ENCODE assay signal across 14 cellular contexts in genomic region chr5:33369470-33370134, GRCh38.
DNase-seq lines count a peak whose midpoint lies in the region; ATAC-seq, FAIRE-seq and TF ChIP-seq lines count a peak whose summit lies in the region.
"Had no signal": no experiment of that assay in that cellular context is flagged by ENCODE, and none has a peak within 500 bp of the region (broad histone marks: within the 10 kb centered on the region; RNA-seq: fewer than 3 reads in every experiment).

No MANE protein-coding gene starts in this region.

- H3K36me3 Mint-ChIP-seq in mesothelial cell of epicardium, result no peaks in the 10 kb centered on the region
- H3K36me3 Mint-ChIP-seq: activated naive CD8-positive, alpha-beta T cell treated with anti-CD3 and anti-CD28 coated beads, Interleukin-2, amount 10 ng/mL, durations not matched to agents 7 days and 5 days; WTC11 had no signal

- CTCF ChIA-PET in PC-3 (lab: Charles Lee), result no interaction called here
- CTCF ChIA-PET in endothelial cell of umbilical vein (lab: Charles Lee), result interaction anchor here (0.6 to 1.8 kb wide), 4 partner anchors 8 to 70 kb away, joined by 3 to 5 read pairs (median 4); no protein-coding TSS in a partner anchor

- H3K9ac ChIP-seq in BLaER1 treated with 17β-estradiol and CSF1 and Interleukin-3, amounts not matched to agents 10 nM and 100 nM, result no peak overlapping the region
- H3K9ac ChIP-seq in PC-3 (ENCODE audit: low read length) (peak overlapping the region; percentile 64), endothelial cell of umbilical vein (replicated peaks; ENCODE audit: extremely low read depth, insufficient read depth, low read length) (peak overlapping the region; percentile 45)

- H2AFZ ChIP-seq in PC-3 (ENCODE audit: low read length) (no peak overlapping the region), endothelial cell of umbilical vein (ENCODE audit: low read depth, low read length) (no peak overlapping the region)

- H3K27ac Mint-ChIP-seq in mesothelial cell of epicardium, result no peak overlapping the region
- H3K27ac Mint-ChIP-seq: activated naive CD8-positive, alpha-beta T cell treated with anti-CD3 and anti-CD28 coated beads, Interleukin-2, amount 10 ng/mL, durations not matched to agents 7 days and 5 days; nephron; WTC11 had no signal

- peaks cover 35 to 70% (median 56%) of the 10 kb centered on the region in 10 experiments for H3K4me1 ChIP-seq in BLaER1 treated with 17β-estradiol and CSF1 and Interleukin-3, amounts not matched to agents 10 nM and 100 nM
- H3K4me1 ChIP-seq in PC-3 (ENCODE audit: insufficient read depth, low read length) (peaks cover 16% of the 10 kb centered on the region), endothelial cell of umbilical vein (ENCODE audit: control insufficient read depth, extremely low read depth, insufficient read depth, low read length) (peaks cover 22% of the 10 kb centered on the region)
- H3K4me1 ChIP-seq: uterus had no signal

- H3K79me2 ChIP-seq in PC-3 (ENCODE audit: low read length) (no peaks in the 10 kb centered on the region), endothelial cell of umbilical vein (ENCODE audit: control insufficient read depth, insufficient read depth, low read length) (no peaks in the 10 kb centered on the region)

- BruUV-seq in PC-3 (replicated peaks; lab: Mats Ljungman, UMichigan), result no TSS peak
- no TSS peak for BruUV-seq in endothelial cell of umbilical vein (replicated peaks; lab: Mats Ljungman, UMichigan)

- peaks cover 0 to 46% (median 32%) of the 10 kb centered on the region in 11 experiments; a peak in 14 of 22 replicates for H3K9me3 ChIP-seq in BLaER1 treated with 17β-estradiol and CSF1 and Interleukin-3, amounts not matched to agents 10 nM and 100 nM (replicated peaks in 1 of 11)
- H3K9me3 ChIP-seq in PC-3 (ENCODE audit: low read length) (no peaks in the 10 kb centered on the region), endothelial cell of umbilical vein (replicated peaks; ENCODE audit: control insufficient read depth, insufficient read depth, low read length) (no peaks in the 10 kb centered on the region)
- H3K9me3 ChIP-seq: uterus had no signal

- no peak overlapping the region for H3K4me3 Mint-ChIP-seq in mesothelial cell of epicardium
- H3K4me3 Mint-ChIP-seq: activated naive CD8-positive, alpha-beta T cell treated with anti-CD3 and anti-CD28 coated beads, Interleukin-2, amount 10 ng/mL, durations not matched to agents 7 days and 5 days; nephron; WTC11 had no signal

- no peaks in the 10 kb centered on the region for H3K9me2 ChIP-seq in PC-3 (replicated peaks; ENCODE audit: low read length)

- no peaks in the 10 kb centered on the region for H4K20me1 ChIP-seq in BLaER1 treated with 17β-estradiol and CSF1 and Interleukin-3, amounts not matched to agents 10 nM and 100 nM
- H4K20me1 ChIP-seq in PC-3 (ENCODE audit: low read length) (no peaks in the 10 kb centered on the region), endothelial cell of umbilical vein (replicated peaks; ENCODE audit: control insufficient read depth, extremely low read depth, insufficient read depth, low read length) (no peaks in the 10 kb centered on the region)

- peak overlapping the region; percentile 4 to 83 (median 62); a peak in 17 of 22 replicates for H3K4me2 ChIP-seq in BLaER1 treated with 17β-estradiol and CSF1 and Interleukin-3, amounts not matched to agents 10 nM and 100 nM
- H3K4me2 ChIP-seq in PC-3 (ENCODE audit: low read length) (no peak overlapping the region), endothelial cell of umbilical vein (ENCODE audit: insufficient read depth, low read length) (peak overlapping the region; percentile 5)

- H3F3A ChIP-seq in PC-3 (ENCODE audit: low read length, unreplicated experiment), result no peaks in the 10 kb centered on the region

- no peak for ATAC-seq in PC-3
- ATAC-seq: WTC11 had no signal

- no peaks in the 10 kb centered on the region for H3K27me3 ChIP-seq in BLaER1 treated with 17β-estradiol and CSF1 and Interleukin-3, amounts not matched to agents 10 nM and 100 nM
- no peaks in the 10 kb centered on the region for H3K27me3 ChIP-seq in PC-3 (ENCODE audit: low read length)
- H3K27me3 ChIP-seq in endothelial cell of umbilical vein (ENCODE audit: control insufficient read depth in 2 of 2, insufficient read depth in 2 of 2, low read length in 2 of 2), result no peaks in the 10 kb centered on the region
- H3K27me3 ChIP-seq: uterus had no signal

- H3K4me3 ChIP-seq in BLaER1 treated with 17β-estradiol and CSF1 and Interleukin-3, amounts not matched to agents 10 nM and 100 nM, result no peak overlapping the region
- no peak overlapping the region for H3K4me3 ChIP-seq in PC-3 (ENCODE audit: low read length)
- no peak overlapping the region for H3K4me3 ChIP-seq in endothelial cell of umbilical vein (replicated peaks in 1 of 3; ENCODE audit: insufficient read depth in 1 of 3, low read depth in 1 of 3, low read length in 3 of 3)
- H3K4me3 ChIP-seq: uterus had no signal

- TF ChIP-seq POLR2A in endothelial cell of umbilical vein (IDR thresholded peaks at IDR 0.05; ENCODE audit: low read depth, low read length), result no peak

- no peaks in the 10 kb centered on the region for H3K36me3 ChIP-seq in BLaER1 treated with 17β-estradiol and CSF1 and Interleukin-3, amounts not matched to agents 10 nM and 100 nM
- no peaks in the 10 kb centered on the region for H3K36me3 ChIP-seq in PC-3 (ENCODE audit: low read depth, low read length)
- no peaks in the 10 kb centered on the region for H3K36me3 ChIP-seq in endothelial cell of umbilical vein (ENCODE audit: control insufficient read depth in 2 of 2, extremely low read depth in 1 of 2, insufficient read depth in 2 of 2, low read length in 2 of 2)
- H3K36me3 ChIP-seq: uterus had no signal

- no peaks in the 10 kb centered on the region for H3K27me3 Mint-ChIP-seq in mesothelial cell of epicardium (ENCODE audit: low read depth)
- H3K27me3 Mint-ChIP-seq: activated naive CD8-positive, alpha-beta T cell treated with anti-CD3 and anti-CD28 coated beads, Interleukin-2, amount 10 ng/mL, durations not matched to agents 7 days and 5 days had no signal

- no peak for DNase-seq in PC-3
- DNase-seq in endothelial cell of umbilical vein (ENCODE audit: low read depth, low spot score), result peak; percentile 92
- peak; percentile 18 for DNase-seq in pons (ENCODE audit: low spot score)
- DNase-seq in NCI-H1417 treated with DMSO at 0.1 percent for 48 hours (lab: John Stamatoyannopoulos, UW), result no peak
- DNase-seq in stimulated activated CD4-positive, alpha-beta T cell treated with anti-CD3 and anti-CD28 coated beads, Interleukin-1b, Interleukin-23, amount 100 ng/mL, for 48 hours, result no peak
- DNase-seq in mesothelial cell of epicardium (ENCODE audit: low spot score in 2 of 2, unreplicated experiment in 2 of 2), result no peak
- DNase-seq in HCEC 1CT, result no peak
- DNase-seq: activated naive CD8-positive, alpha-beta T cell treated with anti-CD3 and anti-CD28 coated beads, Interleukin-2, amount 10 ng/mL, durations not matched to agents 7 days and 5 days; central memory CD4-positive, alpha-beta T cell; uterus had no signal

- intact Hi-C loops in PC-3 (cut with micrococcal nuclease), result no loop called here
- intact Hi-C loops in endothelial cell of umbilical vein (cut with micrococcal nuclease), result loop anchor here (1.0 to 5.0 kb wide), 7 partner anchors 32 to 772 kb away; partner anchors contain the start of gene TARS1

- peak overlapping the region in 10 of 11 experiments; percentile 5 to 84 (median 33); a peak in 15 of 22 replicates for H3K27ac ChIP-seq in BLaER1 treated with 17β-estradiol and CSF1 and Interleukin-3, amounts not matched to agents 10 nM and 100 nM
- peak overlapping the region; percentile 82 for H3K27ac ChIP-seq in PC-3 (ENCODE audit: low read length)
- peak overlapping the region; percentile 69 for H3K27ac ChIP-seq in endothelial cell of umbilical vein (ENCODE audit: insufficient read depth, low read depth, low read length)
- H3K27ac ChIP-seq: uterus had no signal

- FAIRE-seq in endothelial cell of umbilical vein (lab: Jason Lieb, UNC), result peak; percentile 72
- FAIRE-seq: endometrium had no signal

- no peaks in the 10 kb centered on the region for H3K4me1 Mint-ChIP-seq in mesothelial cell of epicardium
- H3K4me1 Mint-ChIP-seq: WTC11 had no signal

- H3K9me3 Mint-ChIP-seq in mesothelial cell of epicardium, result no peaks in the 10 kb centered on the region
- H3K9me3 Mint-ChIP-seq: nephron had no signal

- POLR2A ChIA-PET in PC-3 (lab: Charles Lee; ENCODE audit: unreplicated experiment) (no interaction called here), endothelial cell of umbilical vein (lab: Charles Lee) (no interaction called here)

- no peaks in the 10 kb centered on the region for H3K9me1 ChIP-seq in endothelial cell of umbilical vein (replicated peaks; ENCODE audit: control insufficient read depth, extremely low read depth, insufficient read depth, low read length)

- no peak for TF ChIP-seq CTCF in PC-3 (conservative IDR thresholded peaks at IDR 0.05; ENCODE audit: low read depth, low read length)
- no peak for TF ChIP-seq CTCF in endothelial cell of umbilical vein (IDR thresholded peaks at IDR 0.05; ENCODE audit: extremely low read depth in 1 of 2, insufficient read depth in 1 of 2, low read depth in 1 of 2, low read length in 2 of 2)
- no peak for TF ChIP-seq CTCF in mesothelial cell of epicardium (IDR thresholded peaks at IDR 0.05; ENCODE audit: unreplicated experiment)

- dilution Hi-C loops in endothelial cell of umbilical vein (cut with MboI; ENCODE audit: extremely low pct_ligation_motif_present, low sequenced_read_pairs), result no loop called here

TF ChIP-seq in endothelial cell of umbilical vein, 7 proteins besides CTCF, POLR2A, EP300 and RAD21:
- no peak for TF ChIP-seq POLR2AphosphoS5 (IDR thresholded peaks at IDR 0.05; ENCODE audit: insufficient read depth, low read depth, low read length)
- TF ChIP-seq GATA2 (IDR thresholded peaks at IDR 0.05; ENCODE audit: insufficient read depth, insufficient read length, low read depth, low read length), result peak; percentile 80

Comparison
In these comparisons a context has a peak if more than half of its experiments do, and no peak if none do; other contexts are left out.
1. H3K9ac ChIP-seq: peak in PC-3 (single experiment) and endothelial cell of umbilical vein (single experiment); none in BLaER1 treated with 17β-estradiol and CSF1 and Interleukin-3, amounts not matched to agents 10 nM and 100 nM (0 of 11).
2. DNase-seq: peak in endothelial cell of umbilical vein (single experiment) and pons (single experiment); none in PC-3 (single experiment), NCI-H1417 treated with DMSO at 0.1 percent for 48 hours (single experiment), stimulated activated CD4-positive, alpha-beta T cell treated with anti-CD3 and anti-CD28 coated beads, Interleukin-1b, Interleukin-23, amount 100 ng/mL, for 48 hours (single experiment), mesothelial cell of epicardium (0 of 2) and HCEC 1CT (single experiment).
3. Peak in every context shown above with its lines, with median percentiles within 50 percentile points of each other: H3K27ac ChIP-seq.